Comparison of ENCODE assay signal across 8 cellular contexts in genomic region chr1:53737648-53738204, GRCh38. TPM values are rescaled to one million over a fixed set of nuclear protein-coding genes. Genes with fewer than 3 reads are reported as not detected.
A peak's percentile ranks its signal among the peaks of the same experiment; 100 is the strongest.
DNase-seq lines count a peak whose midpoint lies in the region; ATAC-seq, FAIRE-seq and TF ChIP-seq lines count a peak whose summit lies in the region.

No MANE protein-coding gene starts in this region.

- no peak for TF ChIP-seq CTCF in CD8-positive, alpha-beta T cell (IDR thresholded peaks at IDR 0.05)
- no peak for TF ChIP-seq CTCF in heart right ventricle (IDR thresholded peaks at IDR 0.05)
- no peak for TF ChIP-seq CTCF in osteocyte (IDR thresholded peaks at IDR 0.05)

- peak overlapping the region; percentile 53 for H3K4me3 Mint-ChIP-seq in CD8-positive, alpha-beta T cell
- peak overlapping the region; percentile 85 for H3K4me3 Mint-ChIP-seq in osteocyte (ENCODE audit: unreplicated experiment)

- H3K27ac Mint-ChIP-seq in CD8-positive, alpha-beta T cell = no peak overlapping the region
- H3K27ac Mint-ChIP-seq in osteocyte (ENCODE audit: unreplicated experiment) = peak overlapping the region; percentile 97

- ATAC-seq in CD8-positive, alpha-beta T cell = no peak
- ATAC-seq in heart right ventricle = peak in 1 of 8 donors; percentile 28

- peaks cover 7% of the 10 kb centered on the region for H3K4me1 Mint-ChIP-seq in CD8-positive, alpha-beta T cell (ENCODE audit: low read depth)
- peaks cover 67% of the 10 kb centered on the region for H3K4me1 Mint-ChIP-seq in osteocyte (ENCODE audit: unreplicated experiment)

- no peak overlapping the region for H3K9ac ChIP-seq in SK-N-MC (ENCODE audit: insufficient read length)

- CTCF ChIA-PET in CD8-positive, alpha-beta T cell (lab: Charles Lee) = no interaction called here

- no peak overlapping the region for H3K4me3 ChIP-seq in CD8-positive, alpha-beta T cell (ENCODE audit: low read depth, low read length)
- H3K4me3 ChIP-seq in SK-N-MC (peak overlapping the region; percentile 81), heart right ventricle (peak overlapping the region; percentile 50 to 76 (median 65))

- no peaks in the 10 kb centered on the region for H3K9me3 ChIP-seq in CD8-positive, alpha-beta T cell (ENCODE audit: low read length)
- H3K9me3 ChIP-seq in SK-N-MC (ENCODE audit: low read depth, low read length) (no peaks in the 10 kb centered on the region), heart right ventricle (peaks cover 0 to 3% (median 0%) of the 10 kb centered on the region in 11 donors)

- WGBS in heart right ventricle, 2 donors = 2 to 3% methylated on average over 58 of the region's 58 CpGs

- no peaks in the 10 kb centered on the region for H3K36me3 Mint-ChIP-seq in CD8-positive, alpha-beta T cell
- peaks cover 5% of the 10 kb centered on the region for H3K36me3 Mint-ChIP-seq in osteocyte (ENCODE audit: unreplicated experiment)

- DNase-seq in CD8-positive, alpha-beta T cell = no peak
- DNase-seq in SK-N-MC (ENCODE audit: low read depth, low spot score) = no peak
- peak in 1 of 2 donors; percentile 21 for DNase-seq in heart right ventricle
- no peak for DNase-seq in osteocyte (ENCODE audit: extremely low spot score, unreplicated experiment)
- DNase-seq in RCC 7860 (ENCODE audit: low spot score) = no peak
- no peak for DNase-seq in stimulated activated CD4-positive, alpha-beta T cell treated with anti-CD3 and anti-CD28 coated beads, Interleukin-2, amount 100 ng/mL, for 48 hours
- no peak for DNase-seq in activated CD4-positive, alpha-beta T cell treated with anti-CD3 and anti-CD28 coated beads, Interleukin-2, amount 50 U/mL, for 1 hour
- DNase-seq in amniotic stem cell (lab: John Stamatoyannopoulos, UW) = no peak

- POLR2A ChIA-PET in CD8-positive, alpha-beta T cell (lab: Charles Lee) = no interaction called here

- H3K27ac ChIP-seq in CD8-positive, alpha-beta T cell (ENCODE audit: low read depth, low read length) = no peak overlapping the region
- H3K27ac ChIP-seq in SK-N-MC = no peak overlapping the region
- H3K27ac ChIP-seq in heart right ventricle = no peak overlapping the region

- peaks cover 9% of the 10 kb centered on the region for H3K27me3 ChIP-seq in CD8-positive, alpha-beta T cell (ENCODE audit: insufficient read depth, low read length)
- peaks cover 0 to 90% (median 64%) of the 10 kb centered on the region in 7 donors for H3K27me3 ChIP-seq in heart right ventricle

- no peak for FAIRE-seq in RCC 7860 (lab: Jason Lieb, UNC)

- H3K27me3 Mint-ChIP-seq in CD8-positive, alpha-beta T cell (ENCODE audit: low read depth) = peaks cover 45% of the 10 kb centered on the region
- no peaks in the 10 kb centered on the region for H3K27me3 Mint-ChIP-seq in osteocyte (ENCODE audit: unreplicated experiment)

- H3K36me3 ChIP-seq in CD8-positive, alpha-beta T cell (ENCODE audit: insufficient read depth, low read length) = no peaks in the 10 kb centered on the region
- H3K36me3 ChIP-seq in SK-N-MC (ENCODE audit: insufficient read depth, low read length) (no peaks in the 10 kb centered on the region), heart right ventricle (no peaks in the 10 kb centered on the region)

- peaks cover 7% of the 10 kb centered on the region for H3K4me1 ChIP-seq in CD8-positive, alpha-beta T cell (ENCODE audit: insufficient read depth, low read length)
- H3K4me1 ChIP-seq in heart right ventricle = peaks cover 7 to 19% (median 18%) of the 10 kb centered on the region in 9 donors

- intact Hi-C loops in CD8-positive, alpha-beta T cell (cut with DNase I, micrococcal nuclease) = no loop called here
- intact Hi-C loops in heart right ventricle (cut with DNase I) = no loop called here

- H3K9me3 Mint-ChIP-seq in CD8-positive, alpha-beta T cell = peaks cover 2% of the 10 kb centered on the region
- H3K9me3 Mint-ChIP-seq in osteocyte (ENCODE audit: unreplicated experiment) = no peaks in the 10 kb centered on the region

RNA-seq across cellular contexts. Expression of gene GLIS1, which starts 1.2 kb away (rescaled TPM):
- total RNA-seq in CD8-positive, alpha-beta T cell = not detected
- total RNA-seq in heart right ventricle (under 1 TPM in 4 of 10 donors, not detected in 6; 0.09 to 0.10 (median 0.09) TPM), osteocyte (38.0 and 38.3 TPM in 2 replicates)
- under 1 TPM in 1 of 2 donors, not detected in 1; 0.06 TPM for polyA plus RNA-seq in heart right ventricle

Comparison
In these comparisons a context has a peak if more than half of its experiments do, and no peak if none do; other contexts are left out.
1. RNA of gene GLIS1, which starts 1.2 kb away (total RNA-seq): 38.0 to 38.3 TPM in osteocyte; 0.09 to 0.10 TPM in heart right ventricle and not detected in CD8-positive, alpha-beta T cell; every median in the first group is over 10 times any median in the second.